Comparison of ENCODE assay signal across 30 cellular contexts in genomic region chr2:55962910-55963309, GRCh38. TPM values are rescaled to one million over a fixed set of nuclear protein-coding genes. Genes with fewer than 3 reads are reported as not detected.
"Had no signal": no experiment of that assay in that cellular context is flagged by ENCODE, and none has a peak within 500 bp of the region (broad histone marks: within the 10 kb centered on the region; RNA-seq: fewer than 3 reads in every experiment).

No MANE protein-coding gene starts in this region.

- H3K9ac ChIP-seq: neural progenitor cell, parathyroid adenoma had no signal

- H3K4me3 Mint-ChIP-seq: natural killer cell; nephron; neural progenitor cell; stimulated activated effector memory CD8-positive, alpha-beta T cell treated with anti-CD3 and anti-CD28 coated beads, Interleukin-12 subunit alpha, Interleukin-12 subunit beta, amount 100 ng/mL, for 72 hours; stimulated activated naive B cell treated with anti-CD40 and anti-IgM and Interleukin-4, amounts not matched to agents 10 μg/mL and 1 μg/mL and 100 μg/mL, for 72 hours; stimulated activated naive CD8-positive, alpha-beta T cell treated with anti-CD3 and anti-CD28 coated beads, Interleukin-15, Interleukin-2, amounts not matched to agents 100 ng/mL and 50 ng/mL, for 24 hours; type B pancreatic cell had no signal

- H3K4me1 ChIP-seq: neural progenitor cell, parathyroid adenoma, psoas muscle, right lobe of liver, testis had no signal

- H3K4me1 Mint-ChIP-seq: natural killer cell; neural progenitor cell; stimulated activated effector memory CD8-positive, alpha-beta T cell treated with anti-CD3 and anti-CD28 coated beads, Interleukin-12 subunit alpha, Interleukin-12 subunit beta, amount 100 ng/mL, for 72 hours; stimulated activated naive B cell treated with anti-CD40 and anti-IgM and Interleukin-4, amounts not matched to agents 10 μg/mL and 1 μg/mL and 100 μg/mL, for 72 hours had no signal

- H3K79me2 ChIP-seq: parathyroid adenoma had no signal

- H3K36me3 Mint-ChIP-seq: natural killer cell; neural progenitor cell; stimulated activated effector memory CD8-positive, alpha-beta T cell treated with anti-CD3 and anti-CD28 coated beads, Interleukin-12 subunit alpha, Interleukin-12 subunit beta, amount 100 ng/mL, for 72 hours; stimulated activated naive B cell treated with anti-CD40 and anti-IgM and Interleukin-4, amounts not matched to agents 10 μg/mL and 1 μg/mL and 100 μg/mL, for 72 hours; type B pancreatic cell had no signal

- H3K9me3 Mint-ChIP-seq: neural progenitor cell; stimulated activated effector memory CD8-positive, alpha-beta T cell treated with anti-CD3 and anti-CD28 coated beads, Interleukin-12 subunit alpha, Interleukin-12 subunit beta, amount 100 ng/mL, for 72 hours; stimulated activated naive B cell treated with anti-CD40 and anti-IgM and Interleukin-4, amounts not matched to agents 10 μg/mL and 1 μg/mL and 100 μg/mL, for 72 hours; stimulated activated naive CD8-positive, alpha-beta T cell treated with anti-CD3 and anti-CD28 coated beads, Interleukin-15, Interleukin-2, amounts not matched to agents 100 ng/mL and 50 ng/mL, for 24 hours; type B pancreatic cell had no signal

- H2AFZ ChIP-seq: neural progenitor cell, parathyroid adenoma had no signal

- H3K27ac ChIP-seq: neural progenitor cell, ovary, parathyroid adenoma, psoas muscle, right lobe of liver, sigmoid colon, stomach, suprapubic skin, testis, tibial artery, transverse colon, upper lobe of right lung, uterus had no signal

- H3K27ac Mint-ChIP-seq: natural killer cell; nephron; neural progenitor cell; progenitor cell of endocrine pancreas; stimulated activated effector memory CD8-positive, alpha-beta T cell treated with anti-CD3 and anti-CD28 coated beads, Interleukin-12 subunit alpha, Interleukin-12 subunit beta, amount 100 ng/mL, for 72 hours; stimulated activated naive B cell treated with anti-CD40 and anti-IgM and Interleukin-4, amounts not matched to agents 10 μg/mL and 1 μg/mL and 100 μg/mL, for 72 hours; stimulated activated naive CD8-positive, alpha-beta T cell treated with anti-CD3 and anti-CD28 coated beads, Interleukin-15, Interleukin-2, amounts not matched to agents 100 ng/mL and 50 ng/mL, for 24 hours; type B pancreatic cell had no signal

- H3K4me2 ChIP-seq: neural progenitor cell had no signal

- H3K36me3 ChIP-seq: neural progenitor cell, ovary, right lobe of liver, sigmoid colon, stomach, suprapubic skin, tibial artery, transverse colon, upper lobe of right lung, uterus had no signal

- FAIRE-seq: small intestine had no signal

- H3K4me3 ChIP-seq: neural progenitor cell, ovary, psoas muscle, right lobe of liver, sigmoid colon, stomach, suprapubic skin, testis, tibial artery, transverse colon, upper lobe of right lung, uterus had no signal

- ATAC-seq: natural killer cell; psoas muscle; right cardiac atrium; right lobe of liver; stimulated activated effector memory CD8-positive, alpha-beta T cell treated with anti-CD3 and anti-CD28 coated beads, Interleukin-12 subunit alpha, Interleukin-12 subunit beta, amount 100 ng/mL, for 72 hours; stimulated activated naive B cell treated with anti-CD40 and anti-IgM and Interleukin-4, amounts not matched to agents 10 μg/mL and 1 μg/mL and 100 μg/mL, for 72 hours; upper lobe of right lung had no signal

- DNase-seq: natural killer cell; occipital lobe; ovary; posterior cingulate gyrus; psoas muscle; right cardiac atrium; right lobe of liver; sigmoid colon; small intestine; stimulated activated CD4-positive, alpha-beta T cell treated with anti-CD3 and anti-CD28 coated beads, Interleukin-15, amount 100 ng/mL, for 24 hours; stimulated activated CD4-positive, alpha-beta T cell treated with anti-CD3 and anti-CD28 coated beads, Interleukin-2, amount 100 ng/mL, for 24 hours; stimulated activated CD4-positive, alpha-beta T cell treated with anti-CD3 and anti-CD28 coated beads, Interleukin-2, amount 100 ng/mL, for 48 hours; stimulated activated CD4-positive, alpha-beta T cell treated with anti-CD3 and anti-CD28 coated beads, Interleukin-4, amount 100 ng/mL, for 24 hours; stimulated activated naive B cell treated with anti-CD40 and anti-IgM and Interleukin-4, amounts not matched to agents 10 μg/mL and 1 μg/mL and 100 μg/mL, for 72 hours; stimulated activated naive CD4-positive, alpha-beta T cell treated with Interleukin-2 at 50 U/mL for 16 hours; stomach; substantia nigra; testis; tibial artery; transverse colon; upper lobe of right lung; uterus had no signal

- H3K27me3 ChIP-seq: neural progenitor cell, ovary, right lobe of liver, sigmoid colon, stomach, suprapubic skin, testis, tibial artery, transverse colon, upper lobe of right lung, uterus had no signal

- H3K9me3 ChIP-seq: ovary, psoas muscle, right lobe of liver, sigmoid colon, stomach, suprapubic skin, testis, tibial artery, transverse colon, upper lobe of right lung, uterus had no signal

RNA-seq across cellular contexts. Expression of gene EFEMP1, which starts 39.3 kb away (rescaled TPM):
- total RNA-seq: natural killer cell had no signal
